In genomic region chr10:25934673-25935139, GRCh38 we compare ENCODE assay signal across 8 cellular contexts.
A peak's percentile ranks its signal among the peaks of the same experiment; 100 is the strongest.
DNase-seq lines count a peak whose midpoint lies in the region; ATAC-seq and TF ChIP-seq lines count a peak whose summit lies in the region.

No MANE protein-coding gene starts in this region.

- H3K4me1 ChIP-seq in BLaER1: peaks cover 14% of the 10 kb centered on the region

- no peaks in the 10 kb centered on the region for H3K36me3 ChIP-seq in BLaER1

- peak overlapping the region; percentile 71; the same call in 1 of the 2 replicates for H3K9ac ChIP-seq in BLaER1

- peaks cover 27% of the 10 kb centered on the region for H3K27me3 ChIP-seq in BLaER1

- TF ChIP-seq CTCF in retinal pigment epithelial cell (conservative IDR thresholded peaks at IDR 0.05; ENCODE audit: low read depth, low read length): peak; percentile 67

- H4K20me1 ChIP-seq in BLaER1: no peaks in the 10 kb centered on the region

- H3K4me3 ChIP-seq in BLaER1 (peak overlapping the region; percentile 70), retinal pigment epithelial cell (ENCODE audit: low read length) (peak overlapping the region; percentile 73)

- peak overlapping the region; percentile 88 for H3K4me2 ChIP-seq in BLaER1

- DNase-seq in NCI-H748 (lab: John Stamatoyannopoulos, UW; ENCODE audit: unreplicated experiment) (peak; percentile 80), head of caudate nucleus (peak in 40 of 42 donors; percentile 11 to 76 (median 50)), retinal pigment epithelial cell (ENCODE audit: low read depth) (no peak), medulla oblongata (ENCODE audit: extremely low spot score) (no peak)

- no peak overlapping the region for H3K27ac ChIP-seq in BLaER1

- ATAC-seq in GM18907 (IDR thresholded peaks at IDR 0.05; ENCODE audit: unreplicated experiment): peak; percentile 66
- no peak for ATAC-seq in GM21717 (IDR thresholded peaks at IDR 0.05; ENCODE audit: unreplicated experiment)
- ATAC-seq in HG02852 (IDR thresholded peaks at IDR 0.05; ENCODE audit: unreplicated experiment): no peak

- H3K9me3 ChIP-seq in BLaER1: no peaks in the 10 kb centered on the region

- intact Hi-C loops in head of caudate nucleus (cut with DNase I): no loop called here

Comparison
In these comparisons a context has a peak if more than half of its experiments do, and no peak if none do; other contexts are left out.
1. DNase-seq: peak in NCI-H748 (single experiment) and head of caudate nucleus (40 of 42); none in retinal pigment epithelial cell (single experiment) and medulla oblongata (single experiment).